ENCODE assay signal across 9 cellular contexts in the genomic region with DNA sequence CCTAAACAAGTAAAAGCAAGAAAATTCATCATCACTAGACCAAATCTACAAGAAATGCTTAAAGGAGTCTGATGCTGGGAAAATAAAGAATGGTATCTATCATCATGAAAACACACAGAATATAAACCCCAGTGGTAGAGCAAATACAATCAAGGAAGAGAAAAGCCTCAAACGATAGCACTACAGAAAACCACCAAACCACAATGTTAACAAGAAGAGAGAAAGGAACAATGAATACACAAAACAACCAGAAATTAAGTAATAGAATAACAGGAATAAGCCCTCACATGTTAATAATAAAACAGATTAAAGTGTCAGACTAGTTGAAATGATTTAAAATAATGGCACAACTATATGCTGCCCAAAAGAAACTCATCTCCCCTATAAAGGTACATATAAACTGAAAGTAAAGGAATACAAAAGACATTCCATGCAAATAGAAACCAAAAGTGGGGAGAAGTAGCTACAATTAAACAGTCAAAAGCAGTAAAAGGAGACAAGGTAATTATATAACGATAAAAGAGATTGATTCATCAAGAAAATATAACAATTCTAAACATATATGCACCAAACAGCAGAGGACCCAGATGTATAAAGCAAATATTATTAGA.
DNase-seq lines count a peak whose midpoint lies in the region; ATAC-seq lines count a peak whose summit lies in the region.
"Had no signal": no experiment of that assay in that cellular context is flagged by ENCODE, and none has a peak within 500 bp of the region (broad histone marks: within the 10 kb centered on the region; RNA-seq: fewer than 3 reads in every experiment).

No MANE protein-coding gene starts in this region.

- peak overlapping the region; percentile 28 for H3K27ac Mint-ChIP-seq in T-helper 1 cell treated with Interleukin-12 subunit alpha and Interleukin-12 subunit beta and Interleukin-4 antibody, amounts not matched to agents 30 μg/mL and 1 μg/mL, for 36 hours
- H3K27ac Mint-ChIP-seq in naive thymus-derived CD4-positive, alpha-beta T cell: peak overlapping the region; percentile 21 to 76 (median 49)

- no peaks in the 10 kb centered on the region for H3K9me3 ChIP-seq in naive thymus-derived CD4-positive, alpha-beta T cell (ENCODE audit: control insufficient read depth in 2 of 3, low read length in 3 of 3)
- peaks cover 1% of the 10 kb centered on the region for H3K9me3 ChIP-seq in trophoblast cell (ENCODE audit: insufficient read depth, low read depth, low read length)

- intact Hi-C loops in naive thymus-derived CD4-positive, alpha-beta T cell (cut with micrococcal nuclease): loop anchor here (2.0 to 5.0 kb wide), 6 partner anchors 14 to 171 kb away; a partner anchor contains a TSS
- intact Hi-C loops in posterior cingulate gyrus (cut with DNase I): no loop called here

- no peaks in the 10 kb centered on the region for H3K36me3 ChIP-seq in naive thymus-derived CD4-positive, alpha-beta T cell (ENCODE audit: control insufficient read depth in 2 of 3, insufficient read depth in 3 of 3, low read length in 3 of 3)
- no peaks in the 10 kb centered on the region for H3K36me3 ChIP-seq in trophoblast cell (ENCODE audit: control insufficient read depth in 1 of 2, insufficient read depth in 2 of 2, low read length in 2 of 2)

- no peak overlapping the region for H3K23ac ChIP-seq in trophoblast cell (ENCODE audit: low read length)

- no peak overlapping the region for H4K8ac ChIP-seq in trophoblast cell (ENCODE audit: low read depth, low read length)

- DNase-seq in DMS53 (lab: John Stamatoyannopoulos, UW) (peak; percentile 6), DMS53 treated with DMSO at 0.1 percent for 48 hours (lab: John Stamatoyannopoulos, UW; ENCODE audit: unreplicated experiment) (no peak), trophoblast cell (no peak), posterior cingulate gyrus (no peak), 8988T (no peak)
- peak in 6 of 9 donors; percentile 20 to 60 (median 47) for DNase-seq in naive thymus-derived CD4-positive, alpha-beta T cell
- DNase-seq: midbrain had no signal

- CTCF ChIA-PET in naive thymus-derived CD4-positive, alpha-beta T cell (lab: Charles Lee): interaction anchor here (1.1 kb wide), 1 partner anchor 175 kb away, joined by 3 read pairs; no protein-coding TSS in a partner anchor

- no peaks in the 10 kb centered on the region for H3K79me1 ChIP-seq in trophoblast cell (ENCODE audit: low read length)

- peak; percentile 70 for ATAC-seq in HG02938 (IDR thresholded peaks at IDR 0.05; ENCODE audit: unreplicated experiment)
- peak; percentile 77 for ATAC-seq in naive thymus-derived CD4-positive, alpha-beta T cell

- no peak overlapping the region for H2AFZ ChIP-seq in trophoblast cell (ENCODE audit: insufficient read depth, low read length, poor library complexity)

- H3K4me2 ChIP-seq in trophoblast cell (ENCODE audit: low read length): no peak overlapping the region

- peaks cover 22% of the 10 kb centered on the region for H3K36me3 Mint-ChIP-seq in T-helper 1 cell treated with Interleukin-12 subunit alpha and Interleukin-12 subunit beta and Interleukin-4 antibody, amounts not matched to agents 30 μg/mL and 1 μg/mL, for 36 hours (ENCODE audit: low read depth)
- H3K36me3 Mint-ChIP-seq in naive thymus-derived CD4-positive, alpha-beta T cell: peaks cover 3 to 37% (median 27%) of the 10 kb centered on the region in 5 donors

- H2BK12ac ChIP-seq in trophoblast cell (ENCODE audit: low read length): no peak overlapping the region

- POLR2A ChIA-PET in naive thymus-derived CD4-positive, alpha-beta T cell (lab: Charles Lee): interaction anchor here (0.6 to 1.1 kb wide), 2 partner anchors 23 to 119 kb away, joined by 3 to 8 read pairs; no protein-coding TSS in a partner anchor

- H2BK5ac ChIP-seq in trophoblast cell (ENCODE audit: low read depth, low read length, poor library complexity): no peak overlapping the region

- no CpG with 5 or more reads among the region's 2 CpGs for WGBS in trophoblast cell (ENCODE audit: extremely low coverage, insufficient coverage, insufficient read length)

- H3K4me3 Mint-ChIP-seq in T-helper 1 cell treated with Interleukin-12 subunit alpha and Interleukin-12 subunit beta and Interleukin-4 antibody, amounts not matched to agents 30 μg/mL and 1 μg/mL, for 36 hours: peak overlapping the region; percentile 74
- peak overlapping the region; percentile 42 to 81 (median 72) for H3K4me3 Mint-ChIP-seq in naive thymus-derived CD4-positive, alpha-beta T cell

- no peak overlapping the region for H3K14ac ChIP-seq in trophoblast cell (ENCODE audit: low read length)

- H3K9ac ChIP-seq in trophoblast cell (ENCODE audit: low read length): no peak overlapping the region

- H3K9me3 Mint-ChIP-seq in T-helper 1 cell treated with Interleukin-12 subunit alpha and Interleukin-12 subunit beta and Interleukin-4 antibody, amounts not matched to agents 30 μg/mL and 1 μg/mL, for 36 hours: peaks cover 20% of the 10 kb centered on the region
- peaks cover 0 to 34% (median 15%) of the 10 kb centered on the region in 11 donors for H3K9me3 Mint-ChIP-seq in naive thymus-derived CD4-positive, alpha-beta T cell

- no peak overlapping the region for H2AK5ac ChIP-seq in trophoblast cell (ENCODE audit: low read length)

- no peak overlapping the region for H2BK120ac ChIP-seq in trophoblast cell (ENCODE audit: insufficient read depth, low read length, poor library complexity)

- no peaks in the 10 kb centered on the region for H3K27me3 ChIP-seq in naive thymus-derived CD4-positive, alpha-beta T cell (ENCODE audit: control insufficient read depth in 2 of 2, insufficient read depth in 2 of 2, low read length in 2 of 2)
- no peaks in the 10 kb centered on the region for H3K27me3 ChIP-seq in trophoblast cell (ENCODE audit: insufficient read depth, low read length)

- peaks cover 48% of the 10 kb centered on the region for H3K4me1 Mint-ChIP-seq in T-helper 1 cell treated with Interleukin-12 subunit alpha and Interleukin-12 subunit beta and Interleukin-4 antibody, amounts not matched to agents 30 μg/mL and 1 μg/mL, for 36 hours (ENCODE audit: low read depth)
- H3K4me1 Mint-ChIP-seq in naive thymus-derived CD4-positive, alpha-beta T cell: peaks cover 45 to 79% (median 69%) of the 10 kb centered on the region in 7 donors

- H3K4ac ChIP-seq in trophoblast cell (ENCODE audit: low read depth, low read length): no peak overlapping the region

- no peaks in the 10 kb centered on the region for H3K27me3 Mint-ChIP-seq in T-helper 1 cell treated with Interleukin-12 subunit alpha and Interleukin-12 subunit beta and Interleukin-4 antibody, amounts not matched to agents 30 μg/mL and 1 μg/mL, for 36 hours (ENCODE audit: low read depth)
- H3K27me3 Mint-ChIP-seq in naive thymus-derived CD4-positive, alpha-beta T cell: no peaks in the 10 kb centered on the region

- no peak overlapping the region for H4K12ac ChIP-seq in trophoblast cell (ENCODE audit: low read depth, low read length)

- H3K4me3 ChIP-seq in naive thymus-derived CD4-positive, alpha-beta T cell (ENCODE audit: low read length): peak overlapping the region; percentile 36
- H3K4me3 ChIP-seq in trophoblast cell (ENCODE audit: low read depth, low read length): no peak overlapping the region

- H4K91ac ChIP-seq in trophoblast cell (ENCODE audit: low read depth, low read length): no peak overlapping the region

- H3K18ac ChIP-seq in trophoblast cell (ENCODE audit: low read length): no peak overlapping the region

- H3K4me1 ChIP-seq in naive thymus-derived CD4-positive, alpha-beta T cell (ENCODE audit: control insufficient read depth in 2 of 2, insufficient read depth in 2 of 2, low read length in 2 of 2): peaks cover 12 to 21% of the 10 kb centered on the region in 2 donors
- H3K4me1 ChIP-seq in trophoblast cell (ENCODE audit: control insufficient read depth in 1 of 2, insufficient read depth in 2 of 2, low read length in 2 of 2): no peaks in the 10 kb centered on the region

- H3K27ac ChIP-seq in naive thymus-derived CD4-positive, alpha-beta T cell (ENCODE audit: low read depth, low read length): peak overlapping the region; percentile 5
- no peak overlapping the region for H3K27ac ChIP-seq in trophoblast cell (ENCODE audit: low read depth, low read length)

- H3K79me2 ChIP-seq in trophoblast cell (ENCODE audit: control insufficient read depth, insufficient read depth, low read length, poor library complexity): peaks cover 2% of the 10 kb centered on the region

Comparison
In these comparisons a context has a peak if more than half of its experiments do, and no peak if none do; other contexts are left out.
1. DNase-seq: peak in DMS53 (single experiment) and naive thymus-derived CD4-positive, alpha-beta T cell (6 of 9); none in DMS53 treated with DMSO at 0.1 percent for 48 hours (single experiment), trophoblast cell (0 of 2), posterior cingulate gyrus (0 of 10) and 8988T (single experiment).